11 cellular contexts compared by ENCODE assay signal in genomic region chr20:36845288-36845969, GRCh38. TPM values are rescaled to one million over a fixed set of nuclear protein-coding genes. Genes with fewer than 3 reads are reported as not detected.
DNase-seq lines count a peak whose midpoint lies in the region; ATAC-seq and TF ChIP-seq lines count a peak whose summit lies in the region.
"Had no signal": no experiment of that assay in that cellular context is flagged by ENCODE, and none has a peak within 500 bp of the region (broad histone marks: within the 10 kb centered on the region; RNA-seq: fewer than 3 reads in every experiment).

No MANE protein-coding gene starts in this region.

- no peak overlapping the region for H3K9ac ChIP-seq in endodermal cell (ENCODE audit: extremely low read depth, low read length, poor library complexity, severe bottlenecking)

- peak overlapping the region; percentile 66 for H3K27ac Mint-ChIP-seq in endodermal cell
- H3K27ac Mint-ChIP-seq: CD4-positive, alpha-beta T cell had no signal

- no peaks in the 10 kb centered on the region for H3K27me3 Mint-ChIP-seq in endodermal cell (ENCODE audit: insufficient read depth)
- H3K27me3 Mint-ChIP-seq: CD4-positive, alpha-beta T cell had no signal

- POLR2A ChIA-PET in HEK293T (lab: Yijun Ruan, JAX) = interaction anchor here (1.5 kb wide), 1 partner anchor 10 kb away, joined by 4 read pairs; no protein-coding TSS in a partner anchor

- peaks cover 6% of the 10 kb centered on the region for H3K36me3 Mint-ChIP-seq in endodermal cell (ENCODE audit: low read depth)

- peaks cover under 1% of the 10 kb centered on the region for H3K9me3 Mint-ChIP-seq in endodermal cell
- H3K9me3 Mint-ChIP-seq: CD4-positive, alpha-beta T cell had no signal

- peak overlapping the region; percentile 71 for H3K27ac ChIP-seq in endodermal cell (ENCODE audit: low read depth, low read length)

- CTCF ChIA-PET in HEK293T (lab: Yijun Ruan, JAX) = interaction anchor here (0.7 to 3.6 kb wide), 2 partner anchors 9 to 37 kb away, joined by 3 to 25 read pairs; no protein-coding TSS in a partner anchor

- TF ChIP-seq CTCF in BE2C (IDR thresholded peaks at IDR 0.05; ENCODE audit: low read depth, low read length) = no peak
- no peak for TF ChIP-seq CTCF in endodermal cell (conservative IDR thresholded peaks at IDR 0.05)
- no peak for TF ChIP-seq CTCF in GM20000 (IDR thresholded peaks at IDR 0.05; ENCODE audit: extremely low read depth, missing control alignments)

- peaks cover 4% of the 10 kb centered on the region; the same call in 1 of the 2 replicates for H3K4me1 ChIP-seq in BE2C
- H3K4me1 ChIP-seq in endodermal cell (ENCODE audit: control insufficient read depth, insufficient read depth, low read length) = peaks cover 8% of the 10 kb centered on the region

- WGBS in endodermal cell (ENCODE audit: insufficient coverage in 1 of 2, insufficient read length in 1 of 2), 2 experiments = 80 to 87% methylated on average over 4 to 10 of the region's 10 CpGs

- H3K4me3 Mint-ChIP-seq in endodermal cell = no peak overlapping the region
- H3K4me3 Mint-ChIP-seq: CD4-positive, alpha-beta T cell had no signal

- H3K9me3 ChIP-seq in BE2C (no peaks in the 10 kb centered on the region), endodermal cell (ENCODE audit: control insufficient read depth, low read length) (peaks cover under 1% of the 10 kb centered on the region)

- H3K4me1 Mint-ChIP-seq in endodermal cell = peaks cover 25% of the 10 kb centered on the region

- ATAC-seq in HG02678 (IDR thresholded peaks at IDR 0.05; ENCODE audit: unreplicated experiment) = no peak

- H3K4me3 ChIP-seq in BE2C (ENCODE audit: low read depth, low read length) = no peak overlapping the region
- H3K4me3 ChIP-seq in endodermal cell (ENCODE audit: low read length) = no peak overlapping the region

- DNase-seq in BE2C (peak; percentile 55), NCI-H1092 treated with DMSO at 0.1 percent for 48 hours (lab: John Stamatoyannopoulos, UW) (peak; percentile 48), endodermal cell (peak; percentile 38), nucleus accumbens (lab: John Stamatoyannopoulos, UW) (peak in 48 of 56 donors; percentile 37 to 85 (median 71)), NCI-H526 treated with DMSO at 0.1 percent for 48 hours (lab: John Stamatoyannopoulos, UW) (no peak), GM20000 (ENCODE audit: low spot score) (no peak), HEK293T (ENCODE audit: extremely low spot score) (no peak)
- DNase-seq: CD4-positive, alpha-beta T cell; NCI-H510A; stimulated activated CD4-positive, alpha-beta T cell treated with anti-CD3 and anti-CD28 coated beads, Interleukin-2, amount 100 ng/mL, for 48 hours had no signal

- no peaks in the 10 kb centered on the region for H3K27me3 ChIP-seq in BE2C
- no peaks in the 10 kb centered on the region for H3K27me3 ChIP-seq in endodermal cell (ENCODE audit: control insufficient read depth, insufficient read depth, low read length, poor library complexity, severe bottlenecking)

- H3K36me3 ChIP-seq in BE2C = 0 out of 2 replicates have a peak, but pooled peaks cover 3% of the 10 kb centered on the region
- peaks cover 2% of the 10 kb centered on the region for H3K36me3 ChIP-seq in endodermal cell (ENCODE audit: control insufficient read depth, insufficient read depth, low read length)

TF ChIP-seq in HEK293T, 16 proteins besides CTCF, POLR2A, EP300 and RAD21:
- TF ChIP-seq TARDBP (IDR thresholded peaks at IDR 0.05) = no peak
- TF ChIP-seq FOXK2 (IDR thresholded peaks at IDR 0.05) = no peak
- TF ChIP-seq LEF1 (IDR thresholded peaks at IDR 0.05; ENCODE audit: borderline replicate concordance) = no peak
- no peak for TF ChIP-seq SUZ12 (IDR thresholded peaks at IDR 0.05)
- no peak for TF ChIP-seq SP1 (IDR thresholded peaks at IDR 0.05)
- no peak for TF ChIP-seq FOXM1 (IDR thresholded peaks at IDR 0.05; ENCODE audit: borderline replicate concordance)
- TF ChIP-seq FOXA1 (IDR thresholded peaks at IDR 0.05) = no peak
- no peak for TF ChIP-seq ARNT (IDR thresholded peaks at IDR 0.05)
- TF ChIP-seq L3MBTL2 (conservative IDR thresholded peaks at IDR 0.05) = no peak
- TF ChIP-seq CTBP1 (IDR thresholded peaks at IDR 0.05; ENCODE audit: borderline replicate concordance) = no peak
- TF ChIP-seq, protein P1, sequence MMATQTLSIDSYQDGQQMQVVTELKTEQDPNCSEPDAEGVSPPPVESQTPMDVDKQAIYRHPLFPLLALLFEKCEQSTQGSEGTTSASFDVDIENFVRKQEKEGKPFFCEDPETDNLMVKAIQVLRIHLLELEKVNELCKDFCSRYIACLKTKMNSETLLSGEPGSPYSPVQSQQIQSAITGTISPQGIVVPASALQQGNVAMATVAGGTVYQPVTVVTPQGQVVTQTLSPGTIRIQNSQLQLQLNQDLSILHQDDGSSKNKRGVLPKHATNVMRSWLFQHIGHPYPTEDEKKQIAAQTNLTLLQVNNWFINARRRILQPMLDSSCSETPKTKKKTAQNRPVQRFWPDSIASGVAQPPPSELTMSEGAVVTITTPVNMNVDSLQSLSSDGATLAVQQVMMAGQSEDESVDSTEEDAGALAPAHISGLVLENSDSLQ (IDR thresholded peaks at IDR 0.05) = no peak
- TF ChIP-seq NFRKB (IDR thresholded peaks at IDR 0.05) = no peak
- TF ChIP-seq ELF4 (IDR thresholded peaks at IDR 0.05) = no peak
- no peak for TF ChIP-seq HDGF (IDR thresholded peaks at IDR 0.05; ENCODE audit: borderline replicate concordance)
- no peak for TF ChIP-seq ZNF384 (IDR thresholded peaks at IDR 0.05)
- no peak for TF ChIP-seq BHLHE40 (IDR thresholded peaks at IDR 0.05; ENCODE audit: borderline replicate concordance)

RNA-seq across cellular contexts. Expression of gene TLDC2, which starts 30.5 kb away (rescaled TPM):
- not detected for polyA plus RNA-seq in BE2C (2012; ENCODE audit: insufficient read depth, insufficient read length, low read depth)
- under 1 TPM; 0.18 to 0.24 TPM for total RNA-seq in endodermal cell
- 0.36 TPM for polyA plus RNA-seq in endodermal cell (2013, experiment 1 of 2)
- 0.54 TPM for polyA plus RNA-seq in endodermal cell (2013, experiment 2 of 2)
- total RNA-seq: CD4-positive, alpha-beta T cell had no signal

Comparison
In these comparisons a context has a peak if more than half of its experiments do, and no peak if none do; other contexts are left out.
1. DNase-seq: peak in BE2C (single experiment), NCI-H1092 treated with DMSO at 0.1 percent for 48 hours (single experiment), endodermal cell (single experiment) and nucleus accumbens (48 of 56); none in NCI-H526 treated with DMSO at 0.1 percent for 48 hours (single experiment), GM20000 (single experiment) and HEK293T (single experiment).